In genomic region chr17:48500435-48501426, GRCh38 we compare ENCODE assay signal across 1 cellular context.
TF ChIP-seq lines count a peak whose summit lies in the region.

No MANE protein-coding gene starts in this region.

TF ChIP-seq in HCT116, 20 proteins besides CTCF, POLR2A, EP300 and RAD21 (continued from another document):
- no peak for TF ChIP-seq ZBTB33 (IDR thresholded peaks at IDR 0.05; ENCODE audit: extremely low read depth, insufficient replicate concordance, low read length)
- TF ChIP-seq ELF1 (IDR thresholded peaks at IDR 0.05; ENCODE audit: borderline replicate concordance, low read depth): no peak
